In the genomic region with DNA sequence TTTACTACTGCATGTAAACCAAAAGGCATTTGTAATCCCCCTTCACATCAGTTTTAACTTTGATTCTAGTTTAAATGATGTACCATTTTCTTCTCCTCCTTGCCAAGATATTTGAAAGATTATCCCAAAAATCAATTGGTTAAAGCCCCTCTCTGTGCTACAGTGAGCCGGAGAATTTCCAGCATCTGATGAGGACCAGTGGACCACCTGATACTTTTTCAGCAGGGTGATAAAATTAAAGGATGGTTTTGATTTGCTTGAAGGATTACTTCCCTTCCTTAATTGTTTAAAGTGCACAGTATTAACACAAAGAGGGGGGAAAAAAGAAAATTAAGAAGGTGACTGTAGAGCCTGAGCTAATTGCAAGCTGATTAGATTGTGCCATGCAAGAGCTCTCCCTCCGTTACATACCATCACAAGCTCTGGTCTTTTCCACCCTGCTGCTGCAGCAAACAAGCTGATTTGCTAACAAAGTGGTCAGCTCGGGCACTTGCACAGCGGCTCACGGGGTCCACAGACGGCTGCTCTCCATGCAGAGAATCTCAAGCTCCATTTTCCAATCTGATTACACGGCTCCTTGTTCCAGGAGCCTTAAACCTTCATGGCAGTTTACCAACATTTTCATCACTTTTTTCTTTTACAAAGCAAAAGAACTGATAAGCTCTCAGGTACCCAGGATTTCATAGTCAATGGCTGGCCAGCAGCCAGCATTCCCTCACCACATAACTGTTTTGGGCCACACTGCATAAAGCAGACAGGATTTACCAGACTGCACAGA, we compare ENCODE assay signal across 18 cellular contexts. TPM values are rescaled to one million over a fixed set of nuclear protein-coding genes. Genes with fewer than 3 reads are reported as not detected.
DNase-seq lines count a peak whose midpoint lies in the region; ATAC-seq and TF ChIP-seq lines count a peak whose summit lies in the region.
"Had no signal": no experiment of that assay in that cellular context is flagged by ENCODE, and none has a peak within 500 bp of the region (broad histone marks: within the 10 kb centered on the region; RNA-seq: fewer than 3 reads in every experiment).

No MANE protein-coding gene starts in this region.

- H3K4me3 Mint-ChIP-seq in neural crest cell = peak overlapping the region; percentile 50
- no peak overlapping the region for H3K4me3 Mint-ChIP-seq in T-helper 2 cell treated with Interferon-gamma antibody and Interleukin-4, amounts not matched to agents 5 μg/mL and 100 μg/mL, for 36 hours
- H3K4me3 Mint-ChIP-seq: activated CD8-positive, alpha-beta memory T cell treated with anti-CD3 and anti-CD28 coated beads, Interleukin-2, amount 10 ng/mL, durations not matched to agents 7 days and 5 days; naive thymus-derived CD8-positive, alpha-beta T cell had no signal

- H3K9me3 Mint-ChIP-seq in neural crest cell = no peaks in the 10 kb centered on the region
- H3K9me3 Mint-ChIP-seq in T-helper 2 cell treated with Interferon-gamma antibody and Interleukin-4, amounts not matched to agents 5 μg/mL and 100 μg/mL, for 36 hours = no peaks in the 10 kb centered on the region

- no peaks in the 10 kb centered on the region for H3K36me3 Mint-ChIP-seq in neural crest cell (ENCODE audit: low read depth)
- H3K36me3 Mint-ChIP-seq in T-helper 2 cell treated with Interferon-gamma antibody and Interleukin-4, amounts not matched to agents 5 μg/mL and 100 μg/mL, for 36 hours (ENCODE audit: low read depth) = no peaks in the 10 kb centered on the region
- H3K36me3 Mint-ChIP-seq: activated CD8-positive, alpha-beta memory T cell treated with anti-CD3 and anti-CD28 coated beads, Interleukin-2, amount 10 ng/mL, durations not matched to agents 7 days and 5 days; naive thymus-derived CD8-positive, alpha-beta T cell had no signal

- TF ChIP-seq CTCF in neural crest cell (conservative IDR thresholded peaks at IDR 0.05) = no peak

- ATAC-seq in GM21447 (IDR thresholded peaks at IDR 0.05; ENCODE audit: unreplicated experiment) = no peak
- ATAC-seq in HG03469 (IDR thresholded peaks at IDR 0.05; ENCODE audit: unreplicated experiment) = no peak
- ATAC-seq: activated CD4-positive, CD25-positive, alpha-beta regulatory T cell treated with anti-CD3 and anti-CD28 coated beads, Interleukin-2, amount 50 U/mL, for 24 hours; activated CD8-positive, alpha-beta memory T cell treated with anti-CD3 and anti-CD28 coated beads, Interleukin-2, amount 10 ng/mL, durations not matched to agents 7 days and 5 days; gastrocnemius medialis; naive thymus-derived CD8-positive, alpha-beta T cell had no signal

- H3K4me1 Mint-ChIP-seq in neural crest cell = peaks cover 65% of the 10 kb centered on the region
- no peaks in the 10 kb centered on the region for H3K4me1 Mint-ChIP-seq in T-helper 2 cell treated with Interferon-gamma antibody and Interleukin-4, amounts not matched to agents 5 μg/mL and 100 μg/mL, for 36 hours (ENCODE audit: low read depth)
- H3K4me1 Mint-ChIP-seq: activated CD8-positive, alpha-beta memory T cell treated with anti-CD3 and anti-CD28 coated beads, Interleukin-2, amount 10 ng/mL, durations not matched to agents 7 days and 5 days; naive thymus-derived CD8-positive, alpha-beta T cell had no signal

- peak overlapping the region; percentile 81 for H3K27ac Mint-ChIP-seq in neural crest cell (ENCODE audit: unreplicated experiment)
- no peak overlapping the region for H3K27ac Mint-ChIP-seq in T-helper 2 cell treated with Interferon-gamma antibody and Interleukin-4, amounts not matched to agents 5 μg/mL and 100 μg/mL, for 36 hours
- H3K27ac Mint-ChIP-seq: activated CD8-positive, alpha-beta memory T cell treated with anti-CD3 and anti-CD28 coated beads, Interleukin-2, amount 10 ng/mL, durations not matched to agents 7 days and 5 days; naive thymus-derived CD8-positive, alpha-beta T cell had no signal

- no peaks in the 10 kb centered on the region for H3K27me3 Mint-ChIP-seq in neural crest cell (ENCODE audit: low read depth)
- H3K27me3 Mint-ChIP-seq in T-helper 2 cell treated with Interferon-gamma antibody and Interleukin-4, amounts not matched to agents 5 μg/mL and 100 μg/mL, for 36 hours (ENCODE audit: low read depth) = no peaks in the 10 kb centered on the region
- H3K27me3 Mint-ChIP-seq: activated CD8-positive, alpha-beta memory T cell treated with anti-CD3 and anti-CD28 coated beads, Interleukin-2, amount 10 ng/mL, durations not matched to agents 7 days and 5 days had no signal

- DNase-seq in Ammon's horn (ENCODE audit: low spot score) (peak; percentile 74), NCI-H226 (peak; percentile 43), neural crest cell (ENCODE audit: low read depth, low spot score) (no peak), T1000 (lab: John Stamatoyannopoulos, UW) (no peak)
- DNase-seq in T-helper 2 cell treated with Interferon-gamma antibody and Interleukin-4, amounts not matched to agents 5 μg/mL and 100 μg/mL, for 36 hours (ENCODE audit: low spot score) = no peak
- DNase-seq: activated CD8-positive, alpha-beta memory T cell treated with anti-CD3 and anti-CD28 coated beads, Interleukin-2, amount 10 ng/mL, durations not matched to agents 7 days and 5 days; activated effector memory CD4-positive, alpha-beta T cell treated with anti-CD3 and anti-CD28 coated beads, Interleukin-2, amount 50 U/mL, for 16 hours; EL; gastrocnemius medialis; HCEC 1CT; naive thymus-derived CD8-positive, alpha-beta T cell; NCI-H1417; NCI-H345; SIG-M5 had no signal

- peak overlapping the region; percentile 32 for H3K27ac ChIP-seq in cingulate gyrus (ENCODE audit: low read depth, low read length)
- H3K27ac ChIP-seq: gastrocnemius medialis had no signal

RNA-seq across cellular contexts. Expression of gene FIGN, which starts 22.1 kb away (rescaled TPM):
- 57.3 and 58.1 TPM in 2 replicates for total RNA-seq in neural crest cell
- total RNA-seq: activated CD8-positive, alpha-beta memory T cell treated with anti-CD3 and anti-CD28 coated beads, Interleukin-2, amount 10 ng/mL, durations not matched to agents 7 days and 5 days; naive thymus-derived CD8-positive, alpha-beta T cell had no signal

Comparison
In these comparisons a context has a peak if more than half of its experiments do, and no peak if none do; other contexts are left out.
1. DNase-seq: peak in Ammon's horn (single experiment) and NCI-H226 (single experiment); none in neural crest cell (single experiment), T1000 (single experiment) and T-helper 2 cell treated with Interferon-gamma antibody and Interleukin-4, amounts not matched to agents 5 μg/mL and 100 μg/mL, for 36 hours (single experiment).